In the genomic region with DNA sequence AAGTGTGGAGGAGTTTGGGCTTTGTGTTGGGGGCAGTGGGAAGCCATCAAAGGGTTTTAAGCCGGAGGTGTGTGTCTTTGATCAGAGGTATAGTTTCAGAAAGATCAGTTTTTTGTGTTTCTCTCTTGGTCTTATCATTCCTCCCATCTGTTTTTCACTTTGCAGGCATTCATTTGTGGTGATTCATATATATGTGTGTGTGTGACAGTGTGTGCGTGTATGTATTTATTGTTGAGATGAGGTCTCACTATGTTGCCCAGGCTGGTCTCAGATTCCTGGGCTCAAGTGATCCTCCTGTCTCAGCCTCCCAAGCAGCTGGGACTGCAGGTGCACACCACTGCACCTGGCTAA, we compare ENCODE assay signal across 8 cellular contexts. TPM values are rescaled to one million over a fixed set of nuclear protein-coding genes. Genes with fewer than 3 reads are reported as not detected.
DNase-seq lines count a peak whose midpoint lies in the region; ATAC-seq, FAIRE-seq and TF ChIP-seq lines count a peak whose summit lies in the region.

No MANE protein-coding gene starts in this region.

- TF ChIP-seq POLR2A in IMR-90 (IDR thresholded peaks at IDR 0.05; ENCODE audit: low read depth, low read length) = no peak

- intact Hi-C loops in IMR-90 (cut with micrococcal nuclease) (loop anchor here (5.0 kb wide), 2 partner anchors 39 to 199 kb away; no protein-coding TSS in a partner anchor), mammary epithelial cell (cut with micrococcal nuclease) (loop anchor here (1.0 to 2.0 kb wide), 3 partner anchors 20 to 77 kb away; no protein-coding TSS in a partner anchor)

- H2AFZ ChIP-seq in IMR-90 (replicated peaks; ENCODE audit: low read length, poor library complexity) = no peak overlapping the region
- peak overlapping the region; percentile 94 for H2AFZ ChIP-seq in mammary epithelial cell (ENCODE audit: low read depth, low read length)
- H2AFZ ChIP-seq in mesenchymal stem cell (ENCODE audit: low read depth, low read length) = no peak overlapping the region

- H3K9me3 ChIP-seq in IMR-90 (ENCODE audit: control insufficient read depth, insufficient read depth, low read length) = no peaks in the 10 kb centered on the region
- H3K9me3 ChIP-seq in mammary epithelial cell (replicated peaks; ENCODE audit: insufficient read depth, low read length) = no peaks in the 10 kb centered on the region
- H3K9me3 ChIP-seq in mesenchymal stem cell (ENCODE audit: control insufficient read depth, low read length) = no peaks in the 10 kb centered on the region

- no peaks in the 10 kb centered on the region for H3K36me3 ChIP-seq in IMR-90 (ENCODE audit: control insufficient read depth, insufficient read depth, low read length)
- no peaks in the 10 kb centered on the region for H3K36me3 ChIP-seq in mammary epithelial cell (ENCODE audit: insufficient read depth, low read length)
- H3K36me3 ChIP-seq in mesenchymal stem cell (ENCODE audit: control insufficient read depth in 1 of 2, insufficient read depth in 2 of 2, low read depth in 1 of 2, low read length in 2 of 2) = no peaks in the 10 kb centered on the region

- BruUV-seq in IMR-90 (replicated peaks; lab: Mats Ljungman, UMichigan) = no TSS peak
- BruUV-seq in mammary epithelial cell (replicated peaks; lab: Mats Ljungman, UMichigan) = no TSS peak

- POLR2A ChIA-PET in IMR-90 (lab: Charles Lee; ENCODE audit: unreplicated experiment) = no interaction called here

- H3K4me3 ChIP-seq in AG10803 (ENCODE audit: low read length) = peak overlapping the region; percentile 79
- no peak overlapping the region for H3K4me3 ChIP-seq in IMR-90 (ENCODE audit: insufficient read depth, low read depth, low read length)
- peak overlapping the region in 2 of 3 experiments; percentile 60 to 82 for H3K4me3 ChIP-seq in mammary epithelial cell (replicated peaks in 1 of 3; ENCODE audit: insufficient read depth in 1 of 3, low read depth in 2 of 3, low read length in 3 of 3)
- H3K4me3 ChIP-seq in mesenchymal stem cell (ENCODE audit: insufficient read depth in 1 of 2, low read depth in 1 of 2, low read length in 2 of 2) = peak overlapping the region in 1 of 2 experiments; percentile 84

- TF ChIP-seq CTCF in AG10803 (conservative IDR thresholded peaks at IDR 0.05; ENCODE audit: low read length) = no peak
- no peak for TF ChIP-seq CTCF in IMR-90 (conservative IDR thresholded peaks at IDR 0.05; ENCODE audit: low read depth, low read length)
- TF ChIP-seq CTCF in mammary epithelial cell (conservative IDR thresholded peaks at IDR 0.05 in 1 of 2, IDR thresholded peaks at IDR 0.05 in 1 of 2; ENCODE audit: extremely low read depth in 1 of 2, insufficient read depth in 1 of 2, low read depth in 1 of 2, low read length in 2 of 2) = no peak

- peak overlapping the region; percentile 83 for H3K4me2 ChIP-seq in IMR-90 (ENCODE audit: low read depth, low read length)
- H3K4me2 ChIP-seq in mammary epithelial cell (ENCODE audit: insufficient read depth, low read depth, low read length) = no peak overlapping the region
- H3K4me2 ChIP-seq in mesenchymal stem cell (ENCODE audit: low read length, poor library complexity, severe bottlenecking) = no peak overlapping the region

- H3K27ac ChIP-seq in IMR-90 (ENCODE audit: insufficient read depth, low read length) (no peak overlapping the region), mammary epithelial cell (ENCODE audit: insufficient read depth, low read depth, low read length) (no peak overlapping the region), mesenchymal stem cell (ENCODE audit: low read length, poor library complexity, severe bottlenecking) (no peak overlapping the region)

- H3K18ac ChIP-seq in IMR-90 (ENCODE audit: low read depth, low read length) (no peak overlapping the region), mesenchymal stem cell (ENCODE audit: low read depth in 1 of 2, low read length in 2 of 2) (no peak overlapping the region)

- H2AK9ac ChIP-seq in IMR-90 (replicated peaks; ENCODE audit: low read depth, low read length, poor library complexity) = peak overlapping the region; percentile 35

- no peak for FAIRE-seq in frontal cortex (lab: Jason Lieb, UNC)

- H3K56ac ChIP-seq in IMR-90 (ENCODE audit: extremely low read depth, insufficient read depth, low read length) = no peak overlapping the region

- no peak for TF ChIP-seq RAD21 in IMR-90 (IDR thresholded peaks at IDR 0.05; ENCODE audit: low read length)

- dilution Hi-C loops in IMR-90 (cut with HindIII; ENCODE audit: low sequenced_read_pairs, unreplicated experiment) (no loop called here), mammary epithelial cell (cut with HindIII; ENCODE audit: low sequenced_read_pairs) (no loop called here)

- no peak overlapping the region; a peak in 1 of 4 replicates for H4K8ac ChIP-seq in IMR-90 (ENCODE audit: low read depth in 2 of 2, low read length in 2 of 2)
- no peak overlapping the region for H4K8ac ChIP-seq in mesenchymal stem cell (ENCODE audit: low read length)

- H3K27me3 ChIP-seq in IMR-90 (ENCODE audit: control insufficient read depth, insufficient read depth, low read length) (no peaks in the 10 kb centered on the region), mammary epithelial cell (ENCODE audit: insufficient read depth, low read length) (no peaks in the 10 kb centered on the region), mesenchymal stem cell (ENCODE audit: control insufficient read depth in 1 of 2, insufficient read depth in 1 of 2, low read length in 2 of 2) (no peaks in the 10 kb centered on the region)

- H3K14ac ChIP-seq in IMR-90 (replicated peaks; ENCODE audit: low read depth, low read length) = no peak overlapping the region
- no peak overlapping the region for H3K14ac ChIP-seq in mesenchymal stem cell (ENCODE audit: low read length in 2 of 2)

- peaks cover 15 to 21% of the 10 kb centered on the region in 2 experiments for H3K79me1 ChIP-seq in IMR-90 (ENCODE audit: low read depth in 1 of 2, low read length in 2 of 2)
- peaks cover 12% of the 10 kb centered on the region for H3K79me1 ChIP-seq in mesenchymal stem cell (replicated peaks; ENCODE audit: low read length, poor library complexity, severe bottlenecking)

- H3K23ac ChIP-seq in IMR-90 (ENCODE audit: low read depth, low read length) = no peak overlapping the region; the same call in 1 of the 2 replicates
- no peak overlapping the region for H3K23ac ChIP-seq in mesenchymal stem cell (ENCODE audit: low read length in 2 of 2)

- no peak overlapping the region for H2BK20ac ChIP-seq in IMR-90 (ENCODE audit: low read depth, low read length)

- H2BK120ac ChIP-seq in IMR-90 (ENCODE audit: low read depth, low read length) (peak overlapping the region; percentile 28), mesenchymal stem cell (ENCODE audit: low read depth, low read length) (no peak overlapping the region)

- peak; percentile 63 for DNase-seq in AG10803 (ENCODE audit: low read depth)
- peak; percentile 58 for DNase-seq in IMR-90
- DNase-seq in mammary epithelial cell = peak; percentile 31
- DNase-seq in mesenchymal stem cell = peak; percentile 56
- no peak for DNase-seq in NCI-H446 (lab: John Stamatoyannopoulos, UW)
- DNase-seq in NOMO-1 treated with DMSO at 0.1 percent for 48 hours (lab: John Stamatoyannopoulos, UW; ENCODE audit: unreplicated experiment) = no peak
- no peak for DNase-seq in frontal cortex (ENCODE audit: low spot score in 2 of 2)
- DNase-seq in NCI-H2029 treated with DMSO at 0.1 percent for 48 hours (lab: John Stamatoyannopoulos, UW) = no peak

- H2AK5ac ChIP-seq in IMR-90 (ENCODE audit: low read depth, low read length) (no peak overlapping the region; the same call in 1 of the 2 replicates), mesenchymal stem cell (ENCODE audit: low read length, severe bottlenecking) (no peak overlapping the region)

- in situ Hi-C loops in IMR-90 (cut with MboI; ENCODE audit: low sequenced_read_pairs) = loop anchor here (10.0 kb wide), 1 partner anchor 72 kb away; no protein-coding TSS in a partner anchor
- in situ Hi-C loops in mammary epithelial cell (cut with MboI; ENCODE audit: low sequenced_read_pairs in 2 of 2) = no loop called here

- no peak overlapping the region for H4K5ac ChIP-seq in IMR-90 (ENCODE audit: low read depth, low read length)

- H3K4ac ChIP-seq in IMR-90 (ENCODE audit: low read depth, low read length) (peak overlapping the region; percentile 38; the same call in 1 of the 2 replicates), mesenchymal stem cell (ENCODE audit: low read depth in 1 of 2, low read length in 2 of 2) (no peak overlapping the region)

- H3K4me1 ChIP-seq in IMR-90 (ENCODE audit: control insufficient read depth, insufficient read depth, low read length) = peaks cover 3% of the 10 kb centered on the region
- peaks cover 9% of the 10 kb centered on the region for H3K4me1 ChIP-seq in mammary epithelial cell (ENCODE audit: insufficient read depth, low read length)
- H3K4me1 ChIP-seq in mesenchymal stem cell (ENCODE audit: control insufficient read depth, insufficient read depth, low read depth, low read length) = peaks cover 2% of the 10 kb centered on the region

- no CpG with 5 or more reads among the region's 2 CpGs for WGBS in IMR-90 (ENCODE audit: extremely low coverage in 2 of 2, insufficient read length in 1 of 2), 2 experiments
- 75% methylated on average over 2 of the region's 2 CpGs for WGBS in mammary epithelial cell (ENCODE audit: low coverage, missing lambda C conversion rate)
- WGBS in mesenchymal stem cell = 34% methylated on average over 2 of the region's 2 CpGs

- H2BK12ac ChIP-seq in mesenchymal stem cell (ENCODE audit: low read length in 2 of 2) = no peak overlapping the region

- H2BK5ac ChIP-seq in IMR-90 (ENCODE audit: low read depth, low read length, poor library complexity, severe bottlenecking) (no peak overlapping the region), mesenchymal stem cell (ENCODE audit: low read depth, low read length, poor library complexity, severe bottlenecking) (no peak overlapping the region)

- CTCF ChIA-PET in IMR-90 (lab: Yijun Ruan, JAX) (no interaction called here), mammary epithelial cell (lab: Charles Lee; ENCODE audit: low non-redundant PET) (no interaction called here)

- H4K91ac ChIP-seq in IMR-90 (ENCODE audit: insufficient read depth, low read depth, low read length) (no peak overlapping the region), mesenchymal stem cell (ENCODE audit: low read length) (no peak overlapping the region)

- H3K9ac ChIP-seq in IMR-90 (ENCODE audit: low read depth, low read length) (no peak overlapping the region), mammary epithelial cell (ENCODE audit: insufficient read depth, low read length) (no peak overlapping the region), mesenchymal stem cell (ENCODE audit: low read length) (peak overlapping the region; percentile 95)

- no peak for ATAC-seq in IMR-90 (ENCODE audit: low read depth)

- H4K20me1 ChIP-seq in IMR-90 (ENCODE audit: insufficient read depth, low read length) = no peaks in the 10 kb centered on the region
- H4K20me1 ChIP-seq in mammary epithelial cell (ENCODE audit: insufficient read depth, low read length) = no peaks in the 10 kb centered on the region

- no peaks in the 10 kb centered on the region for H3K79me2 ChIP-seq in mammary epithelial cell (ENCODE audit: insufficient read depth, low read length)

- 0 out of 2 replicates have a peak, but pooled peaks cover 6% of the 10 kb centered on the region for H3K9me1 ChIP-seq in IMR-90 (ENCODE audit: insufficient read depth, low read length)

- no peak overlapping the region for H2BK15ac ChIP-seq in IMR-90 (ENCODE audit: low read depth, low read length)
- no peak overlapping the region for H2BK15ac ChIP-seq in mesenchymal stem cell (ENCODE audit: low read depth, poor library complexity, severe bottlenecking)

RNA-seq across cellular contexts. Expression of gene SERINC3, which starts 11.1 kb away (rescaled TPM):
- total RNA-seq in IMR-90 (2012; rRNA removed) = 88.3 and 101 TPM in 2 replicates
- polyA plus RNA-seq in IMR-90 (2012; rRNA removed) = 132 TPM in 2 replicates
- 80.8 and 87.4 TPM in 2 replicates for polyA plus RNA-seq in IMR-90 (2012; cell fraction: cytosol; rRNA removed)
- 53.6 and 92.5 TPM in 2 replicates for polyA plus RNA-seq in IMR-90 (2012; cell fraction: nucleus; rRNA removed; ENCODE audit: low replicate concordance)
- total RNA-seq in mammary epithelial cell = 100 to 1,000 TPM; 101 to 153 TPM
- 169 TPM for polyA plus RNA-seq in mammary epithelial cell
- polyA minus RNA-seq in mammary epithelial cell = 194 TPM
- 154 TPM for polyA plus RNA-seq in mesenchymal stem cell (2013, experiment 1 of 2)
- 162 TPM for polyA plus RNA-seq in mesenchymal stem cell (2013, experiment 2 of 2)
- 89.7 TPM for total RNA-seq in frontal cortex

RNA-seq across cellular contexts. Expression of gene PKIG, which starts 49.4 kb away (rescaled TPM):
- total RNA-seq in IMR-90 (2012; rRNA removed) (69.4 and 78.3 TPM in 2 replicates), mammary epithelial cell (10 to 100 TPM; 13.7 to 15.2 TPM), frontal cortex (32.2 TPM)
- polyA plus RNA-seq in IMR-90 (2012; rRNA removed) (89.6 and 91.2 TPM in 2 replicates), mammary epithelial cell (9.7 TPM)
- polyA plus RNA-seq in IMR-90 (2012; cell fraction: cytosol; rRNA removed) = 107 and 152 TPM in 2 replicates
- 30.7 and 43.9 TPM in 2 replicates for polyA plus RNA-seq in IMR-90 (2012; cell fraction: nucleus; rRNA removed; ENCODE audit: low replicate concordance)
- polyA minus RNA-seq in mammary epithelial cell = 10.6 TPM
- 95.4 TPM for polyA plus RNA-seq in mesenchymal stem cell (2013, experiment 1 of 2)
- 96.7 TPM for polyA plus RNA-seq in mesenchymal stem cell (2013, experiment 2 of 2)

RNA-seq across cellular contexts. Expression of gene TTPAL, which starts 57.3 kb away (rescaled TPM):
- total RNA-seq in IMR-90 (2012; rRNA removed) (8.2 and 11.9 TPM in 2 replicates), mammary epithelial cell (10 to 100 TPM; 59.0 TPM), frontal cortex (7.3 TPM)
- polyA plus RNA-seq in IMR-90 (2012; rRNA removed) (18.1 and 18.8 TPM in 2 replicates), mammary epithelial cell (16.1 TPM)
- 8.8 and 17.5 TPM in 2 replicates for polyA plus RNA-seq in IMR-90 (2012; cell fraction: cytosol; rRNA removed)
- polyA plus RNA-seq in IMR-90 (2012; cell fraction: nucleus; rRNA removed; ENCODE audit: low replicate concordance) = 17.9 and 18.6 TPM in 2 replicates
- polyA minus RNA-seq in mammary epithelial cell = 72.9 TPM
- 9.3 TPM for polyA plus RNA-seq in mesenchymal stem cell (2013, experiment 1 of 2)
- 10.5 TPM for polyA plus RNA-seq in mesenchymal stem cell (2013, experiment 2 of 2)

Comparison
In these comparisons a context has a peak if more than half of its experiments do, and no peak if none do; other contexts are left out.
1. DNase-seq: peak in AG10803 (single experiment), IMR-90 (single experiment), mammary epithelial cell (single experiment) and mesenchymal stem cell (single experiment); none in NCI-H446 (0 of 2), NOMO-1 treated with DMSO at 0.1 percent for 48 hours (single experiment), frontal cortex (0 of 2) and NCI-H2029 treated with DMSO at 0.1 percent for 48 hours (single experiment).